Comparison of ENCODE assay signal across 16 cellular contexts in genomic region chr19:46409146-46409545, GRCh38. TPM values are rescaled to one million over a fixed set of nuclear protein-coding genes. Genes with fewer than 3 reads are reported as not detected.
DNase-seq lines count a peak whose midpoint lies in the region; TF ChIP-seq lines count a peak whose summit lies in the region.
"Had no signal": no experiment of that assay in that cellular context is flagged by ENCODE, and none has a peak within 500 bp of the region (broad histone marks: within the 10 kb centered on the region; RNA-seq: fewer than 3 reads in every experiment).

No MANE protein-coding gene starts in this region.

- TF ChIP-seq POLR2A in testis (IDR thresholded peaks at IDR 0.05): no peak

- H3K27me3 ChIP-seq in H9 (ENCODE audit: insufficient read depth, low read length): no peaks in the 10 kb centered on the region; the same call in 1 of the 2 replicates
- H3K27me3 ChIP-seq in ascending aorta: no peaks in the 10 kb centered on the region
- peaks cover 0 to 55% of the 10 kb centered on the region in 2 experiments for H3K27me3 ChIP-seq in mesenchymal stem cell (ENCODE audit: control insufficient read depth in 1 of 2, insufficient read depth in 1 of 2, low read length in 2 of 2)
- no peaks in the 10 kb centered on the region for H3K27me3 ChIP-seq in testis
- H3K27me3 ChIP-seq in BE2C: no peaks in the 10 kb centered on the region
- H3K27me3 ChIP-seq: body of pancreas had no signal

- H4K8ac ChIP-seq in H9 (replicated peaks; ENCODE audit: insufficient read length, low read depth, low read length) (no peak overlapping the region), mesenchymal stem cell (ENCODE audit: low read length) (no peak overlapping the region)

- TF ChIP-seq CTCF in H9 (conservative IDR thresholded peaks at IDR 0.05): no peak
- no peak for TF ChIP-seq CTCF in ascending aorta (IDR thresholded peaks at IDR 0.05)
- TF ChIP-seq CTCF in testis (IDR thresholded peaks at IDR 0.05): no peak
- TF ChIP-seq CTCF in BE2C (IDR thresholded peaks at IDR 0.05; ENCODE audit: low read depth, low read length): no peak

- WGBS in H9 (ENCODE audit: extremely low coverage, insufficient read length, low lambda C conversion rate): no CpG with 5 or more reads among the region's 1 CpG
- no CpG with 5 or more reads among the region's 1 CpG for WGBS in mesenchymal stem cell
- WGBS in testis, 2 donors: 27 to 33% methylated on average over 1 of the region's 1 CpG

- peaks cover 36% of the 10 kb centered on the region for H3K23me2 ChIP-seq in H9 (ENCODE audit: insufficient read length, low read depth, low read length, poor library complexity, severe bottlenecking)

- no peaks in the 10 kb centered on the region for H3K36me3 ChIP-seq in ascending aorta
- peaks cover 0 to 16% of the 10 kb centered on the region in 2 experiments for H3K36me3 ChIP-seq in mesenchymal stem cell (ENCODE audit: control insufficient read depth in 1 of 2, insufficient read depth in 2 of 2, low read depth in 1 of 2, low read length in 2 of 2)
- no peaks in the 10 kb centered on the region for H3K36me3 ChIP-seq in testis (ENCODE audit: low read depth, missing control alignments)
- no peaks in the 10 kb centered on the region for H3K36me3 ChIP-seq in BE2C
- H3K36me3 ChIP-seq: colonic mucosa had no signal

- H4K20me1 ChIP-seq in H9 (ENCODE audit: control insufficient read depth, insufficient read depth, insufficient read length): peaks cover 2% of the 10 kb centered on the region

- no peak overlapping the region for H2BK15ac ChIP-seq in H9 (ENCODE audit: low read depth, low read length)
- no peak overlapping the region for H2BK15ac ChIP-seq in mesenchymal stem cell (ENCODE audit: low read depth, poor library complexity, severe bottlenecking)

- H3K4me3 Mint-ChIP-seq in H9: no peak overlapping the region; a peak in 1 of 5 replicates
- H3K4me3 Mint-ChIP-seq: activated B cell treated with CpG ODN at 0.5 μM for 24 hours; activated CD4-positive, alpha-beta memory T cell treated with anti-CD3 and anti-CD28 coated beads for 36 hours; CD8-positive, alpha-beta memory T cell had no signal

- no peak overlapping the region for H3K9ac ChIP-seq in H9 (ENCODE audit: extremely low read depth, insufficient read length, low read length)
- no peak overlapping the region for H3K9ac ChIP-seq in mesenchymal stem cell (ENCODE audit: low read length)

- H3K4me1 ChIP-seq in H9 (ENCODE audit: insufficient read depth, low read length): peaks cover 4% of the 10 kb centered on the region; the same call in 1 of the 2 replicates
- peaks cover 8 to 36% of the 10 kb centered on the region in 2 donors for H3K4me1 ChIP-seq in ascending aorta
- peaks cover 48% of the 10 kb centered on the region for H3K4me1 ChIP-seq in mesenchymal stem cell (ENCODE audit: control insufficient read depth, insufficient read depth, low read depth, low read length)
- H3K4me1 ChIP-seq in testis: peaks cover 43% of the 10 kb centered on the region
- H3K4me1 ChIP-seq in BE2C: no peaks in the 10 kb centered on the region

- H2AFZ ChIP-seq in H9 (ENCODE audit: low read length): no peak overlapping the region
- H2AFZ ChIP-seq in mesenchymal stem cell (ENCODE audit: low read depth, low read length): no peak overlapping the region

- DNase-seq in H9 (no peak), ascending aorta (ENCODE audit: low spot score in 2 of 2) (no peak), mesenchymal stem cell (no peak), testis (no peak), BE2C (no peak), NCI-H510A (lab: John Stamatoyannopoulos, UW) (no peak), retina (no peak)
- DNase-seq: activated B cell treated with CpG ODN at 0.5 μM for 24 hours; activated CD4-positive, alpha-beta memory T cell treated with anti-CD3 and anti-CD28 coated beads for 36 hours; activated effector memory CD4-positive, alpha-beta T cell treated with anti-CD3 and anti-CD28 coated beads, Interleukin-2, amount 50 U/mL, for 16 hours; CD8-positive, alpha-beta memory T cell; KG1; T-helper 9 cell had no signal

- no peak overlapping the region for H4K91ac ChIP-seq in H9 (ENCODE audit: insufficient read length, low read depth, low read length)
- no peak overlapping the region for H4K91ac ChIP-seq in mesenchymal stem cell (ENCODE audit: low read length)

- H3K14ac ChIP-seq in H9 (ENCODE audit: insufficient read depth, low read length) (no peak overlapping the region; the same call in 1 of the 2 replicates), mesenchymal stem cell (ENCODE audit: low read length in 2 of 2) (no peak overlapping the region)

- H2BK20ac ChIP-seq in H9 (ENCODE audit: low read depth, low read length, poor library complexity, severe bottlenecking): no peak overlapping the region

- no peaks in the 10 kb centered on the region for H3K9me3 ChIP-seq in H9 (ENCODE audit: control insufficient read depth, low read depth, low read length)
- no peaks in the 10 kb centered on the region for H3K9me3 ChIP-seq in ascending aorta
- no peaks in the 10 kb centered on the region for H3K9me3 ChIP-seq in mesenchymal stem cell (ENCODE audit: control insufficient read depth, low read length)
- no peaks in the 10 kb centered on the region for H3K9me3 ChIP-seq in testis
- no peaks in the 10 kb centered on the region for H3K9me3 ChIP-seq in BE2C
- H3K9me3 ChIP-seq: body of pancreas, colonic mucosa had no signal

- H3K4me2 ChIP-seq in H9 (ENCODE audit: insufficient read depth, insufficient read length, low read length): peak overlapping the region; percentile 63
- H3K4me2 ChIP-seq in mesenchymal stem cell (ENCODE audit: low read length, poor library complexity, severe bottlenecking): no peak overlapping the region

- peaks cover 6% of the 10 kb centered on the region; the same call in 1 of the 2 replicates for H3K79me2 ChIP-seq in H9 (ENCODE audit: insufficient read depth, low read length)

- intact Hi-C loops in ascending aorta (cut with DNase I): no loop called here
- intact Hi-C loops in testis (cut with DNase I; ENCODE audit: low total_unique reads): no loop called here

- H3K4ac ChIP-seq in H9 (ENCODE audit: low read depth, low read length) (no peak overlapping the region), mesenchymal stem cell (ENCODE audit: low read depth in 1 of 2, low read length in 2 of 2) (no peak overlapping the region)

- H2BK5ac ChIP-seq in H9 (ENCODE audit: insufficient read length, low read length) (no peak overlapping the region), mesenchymal stem cell (ENCODE audit: low read depth, low read length, poor library complexity, severe bottlenecking) (no peak overlapping the region)

- H2BK12ac ChIP-seq in H9 (ENCODE audit: insufficient read length, low read depth, low read length): no peak overlapping the region
- no peak overlapping the region for H2BK12ac ChIP-seq in mesenchymal stem cell (ENCODE audit: low read length in 2 of 2)

- H3K27ac ChIP-seq in H9 (ENCODE audit: insufficient read length, low read depth, low read length): no peak overlapping the region
- H3K27ac ChIP-seq in ascending aorta: peak overlapping the region; percentile 61 to 76
- no peak overlapping the region for H3K27ac ChIP-seq in mesenchymal stem cell (ENCODE audit: low read length, poor library complexity, severe bottlenecking)
- H3K27ac ChIP-seq in testis: peak overlapping the region; percentile 7 to 75
- H3K27ac ChIP-seq: colonic mucosa had no signal

- peaks cover 52% of the 10 kb centered on the region for H3K27me3 Mint-ChIP-seq in H9 (ENCODE audit: low read depth)

- no peak overlapping the region for H3K18ac ChIP-seq in H9 (ENCODE audit: insufficient read length, low read depth, low read length)
- peak overlapping the region; percentile 61 to 64 for H3K18ac ChIP-seq in mesenchymal stem cell (ENCODE audit: low read depth in 1 of 2, low read length in 2 of 2)

- H3K9me3 Mint-ChIP-seq in H9: no peaks in the 10 kb centered on the region; a peak in 2 of 5 replicates
- H3K9me3 Mint-ChIP-seq: activated B cell treated with CpG ODN at 0.5 μM for 24 hours; activated CD4-positive, alpha-beta memory T cell treated with anti-CD3 and anti-CD28 coated beads for 36 hours had no signal

- H3K56ac ChIP-seq in H9 (ENCODE audit: insufficient read length, low read depth, low read length): no peak overlapping the region

- H4K5ac ChIP-seq in H9 (ENCODE audit: insufficient read length, low read depth, low read length): no peak overlapping the region

- peaks cover 11 to 17% (median 12%) of the 10 kb centered on the region in 3 experiments for H3K36me3 Mint-ChIP-seq in H9 (ENCODE audit: insufficient read depth in 1 of 3, low read depth in 3 of 3)
- H3K36me3 Mint-ChIP-seq: activated CD4-positive, alpha-beta memory T cell treated with anti-CD3 and anti-CD28 coated beads for 36 hours; CD8-positive, alpha-beta memory T cell had no signal

- H3K23ac ChIP-seq in H9 (ENCODE audit: insufficient read length, low read depth, low read length) (no peak overlapping the region), mesenchymal stem cell (ENCODE audit: low read length in 2 of 2) (no peak overlapping the region)

- H3K4me3 ChIP-seq in ascending aorta (peak overlapping the region in 1 of 2 donors; percentile 45), mesenchymal stem cell (ENCODE audit: insufficient read depth in 1 of 2, low read depth in 1 of 2, low read length in 2 of 2) (no peak overlapping the region), testis (no peak overlapping the region), BE2C (ENCODE audit: low read depth, low read length) (no peak overlapping the region)
- H3K4me3 ChIP-seq: body of pancreas, colonic mucosa had no signal

- no peak overlapping the region for H2BK120ac ChIP-seq in H9 (ENCODE audit: low read depth, low read length, poor library complexity, severe bottlenecking)
- H2BK120ac ChIP-seq in mesenchymal stem cell (ENCODE audit: low read depth, low read length): no peak overlapping the region

- peaks cover 7% of the 10 kb centered on the region for H3K79me1 ChIP-seq in H9 (ENCODE audit: insufficient read depth, low read depth, low read length, poor library complexity, severe bottlenecking)
- H3K79me1 ChIP-seq in mesenchymal stem cell (replicated peaks; ENCODE audit: low read length, poor library complexity, severe bottlenecking): peaks cover 21% of the 10 kb centered on the region

- peaks cover 42 to 56% of the 10 kb centered on the region in 2 experiments for H3K4me1 Mint-ChIP-seq in H9

- H3T11ph ChIP-seq in H9 (ENCODE audit: low read length): no peak overlapping the region

- H3K27ac Mint-ChIP-seq in H9: peak overlapping the region in 1 of 3 experiments; percentile 68; a peak in 1 of 7 replicates
- H3K27ac Mint-ChIP-seq: activated B cell treated with CpG ODN at 0.5 μM for 24 hours; activated CD4-positive, alpha-beta memory T cell treated with anti-CD3 and anti-CD28 coated beads for 36 hours; CD8-positive, alpha-beta memory T cell had no signal

- H2AK5ac ChIP-seq in H9 (ENCODE audit: insufficient read length, low read length) (no peak overlapping the region), mesenchymal stem cell (ENCODE audit: low read length, severe bottlenecking) (no peak overlapping the region)

RNA-seq across cellular contexts. Expression of gene CCDC8, which starts 4.2 kb away (rescaled TPM):
- 27.5 and 28.7 TPM in 2 replicates for total RNA-seq in H9 (2021)
- total RNA-seq in ascending aorta: 10.0 TPM
- 17.9 TPM for polyA plus RNA-seq in mesenchymal stem cell (2013, experiment 1 of 2)
- 17.9 TPM for polyA plus RNA-seq in mesenchymal stem cell (2013, experiment 2 of 2)
- total RNA-seq in testis: 10 to 100 TPM; 23.3 to 33.8 TPM
- 20.1 TPM for polyA plus RNA-seq in testis (ENCODE audit: insufficient read depth, low read depth, low replicate concordance)
- not detected for polyA plus RNA-seq in BE2C (2012; ENCODE audit: insufficient read depth, insufficient read length, low read depth)
- total RNA-seq: activated B cell treated with CpG ODN at 0.5 μM for 24 hours; activated CD4-positive, alpha-beta memory T cell treated with anti-CD3 and anti-CD28 coated beads for 36 hours; CD8-positive, alpha-beta memory T cell; mononuclear cell had no signal
- polyA plus RNA-seq: CD8-positive, alpha-beta memory T cell had no signal

RNA-seq across cellular contexts. Expression of gene PNMA8C, which starts 19.6 kb away (rescaled TPM):
- total RNA-seq in H9 (2021) (1.7 and 1.8 TPM in 2 replicates), ascending aorta (0.53 TPM), testis (1 to 10 TPM; 1.4 to 1.9 TPM)
- polyA plus RNA-seq in mesenchymal stem cell (2013, experiment 1 of 2): 0.03 TPM
- 0.03 TPM for polyA plus RNA-seq in mesenchymal stem cell (2013, experiment 2 of 2)
- polyA plus RNA-seq in testis (ENCODE audit: insufficient read depth, low read depth, low replicate concordance): 1.2 TPM
- polyA plus RNA-seq in BE2C (2012; ENCODE audit: insufficient read depth, insufficient read length, low read depth): 0.65 TPM
- total RNA-seq: activated B cell treated with CpG ODN at 0.5 μM for 24 hours; activated CD4-positive, alpha-beta memory T cell treated with anti-CD3 and anti-CD28 coated beads for 36 hours; body of pancreas; CD8-positive, alpha-beta memory T cell; mononuclear cell had no signal
- polyA plus RNA-seq: CD8-positive, alpha-beta memory T cell had no signal

Comparison
In these comparisons a context has a peak if more than half of its experiments do, and no peak if none do; other contexts are left out.
1. H3K27ac ChIP-seq: peak in ascending aorta (2 of 2) and testis (2 of 2); none in H9 (single experiment) and mesenchymal stem cell (single experiment).